In genomic region chr7:102434039-102434481, GRCh38 we compare ENCODE assay signal across 8 cellular contexts. TPM values are rescaled to one million over a fixed set of nuclear protein-coding genes. Genes with fewer than 3 reads are reported as not detected.
A peak's percentile ranks its signal among the peaks of the same experiment; 100 is the strongest.
DNase-seq lines count a peak whose midpoint lies in the region; ATAC-seq and TF ChIP-seq lines count a peak whose summit lies in the region.

No MANE protein-coding gene starts in this region.

- H3K27ac Mint-ChIP-seq in chondrocyte (ENCODE audit: unreplicated experiment) = peak overlapping the region; percentile 19

- peaks cover 16% of the 10 kb centered on the region for H3K4me1 ChIP-seq in muscle layer of colon (ENCODE audit: insufficient read depth, low read length)
- H3K4me1 ChIP-seq in adrenal gland (replicated peaks in 1 of 2) = peaks cover 13 to 32% of the 10 kb centered on the region in 2 donors

- H3K9me3 Mint-ChIP-seq in chondrocyte (ENCODE audit: low read depth) = no peaks in the 10 kb centered on the region

- WGBS in adrenal gland, 4 donors = 13 to 33% (median 30%) methylated on average over 6 to 9 of the region's 9 CpGs

- peak overlapping the region; percentile 78 for H3K4me3 Mint-ChIP-seq in chondrocyte (ENCODE audit: unreplicated experiment)

- H3K4me3 ChIP-seq in muscle layer of colon (ENCODE audit: low read depth in 1 of 2, low read length in 2 of 2) (peak overlapping the region; percentile 47 to 68), adrenal gland (peak overlapping the region in 2 of 4 donors; percentile 15 to 99)

- H3K27me3 ChIP-seq in muscle layer of colon (ENCODE audit: control insufficient read depth in 1 of 2, insufficient read depth in 2 of 2, low read length in 2 of 2) (no peaks in the 10 kb centered on the region), adrenal gland (no peaks in the 10 kb centered on the region)

- TF ChIP-seq CTCF in chondrocyte (IDR thresholded peaks at IDR 0.05) = peak; percentile 1
- no peak for TF ChIP-seq CTCF in adrenal gland (IDR thresholded peaks at IDR 0.05)

- H3K27ac ChIP-seq in muscle layer of colon (ENCODE audit: low read depth, low read length) (no peak overlapping the region), adrenal gland (peak overlapping the region in 2 of 5 donors; percentile 59 to 86)

- H3K36me3 Mint-ChIP-seq in chondrocyte (ENCODE audit: low read depth) = peaks cover 5% of the 10 kb centered on the region

- ATAC-seq in GM18511 (IDR thresholded peaks at IDR 0.05; ENCODE audit: unreplicated experiment) (peak; percentile 17), HG03280 (IDR thresholded peaks at IDR 0.05; ENCODE audit: unreplicated experiment) (no peak), HG02623 (IDR thresholded peaks at IDR 0.05; ENCODE audit: unreplicated experiment) (no peak)

- peaks cover 31% of the 10 kb centered on the region for H3K4me1 Mint-ChIP-seq in chondrocyte (ENCODE audit: low read depth)

- DNase-seq in NCI-H526 treated with DMSO at 0.1 percent for 48 hours (lab: John Stamatoyannopoulos, UW) (peak; percentile 6), chondrocyte (ENCODE audit: low spot score) (no peak), AG08395 (ENCODE audit: low spot score) (no peak), adrenal gland (no peak)

- H3K9ac ChIP-seq in muscle layer of colon (ENCODE audit: low read length) = no peak overlapping the region

- TF ChIP-seq POLR2A in adrenal gland (IDR thresholded peaks at IDR 0.05) = no peak

- H3K9me3 ChIP-seq in muscle layer of colon (ENCODE audit: low read length) (no peaks in the 10 kb centered on the region), adrenal gland (replicated peaks in 1 of 3) (no peaks in the 10 kb centered on the region)

- no peaks in the 10 kb centered on the region for H3K27me3 Mint-ChIP-seq in chondrocyte (ENCODE audit: low read depth)

- H3K36me3 ChIP-seq in muscle layer of colon (ENCODE audit: insufficient read depth, low read length) (no peaks in the 10 kb centered on the region), adrenal gland (replicated peaks in 1 of 2) (no peaks in the 10 kb centered on the region)

- intact Hi-C loops in adrenal gland (cut with DNase I) = no loop called here

RNA-seq across cellular contexts. Expression of gene ORAI2, which starts 0.7 kb away (rescaled TPM):
- 47.4 to 55.1 TPM (median 54.0 TPM) in 3 replicates for total RNA-seq in chondrocyte
- total RNA-seq in adrenal gland = 100 to 1,000 TPM in 1 of 8 donors, 10 to 100 TPM in 7; 25.7 to 110 (median 43.1) TPM
- 10 to 100 TPM in 1 of 3 donors, 1 to 10 TPM in 2; 7.0 to 12.7 (median 7.0) TPM for polyA plus RNA-seq in adrenal gland

RNA-seq across cellular contexts. Expression of gene ALKBH4, which starts 30.6 kb away (rescaled TPM):
- 6.9 to 12.2 TPM (median 9.2 TPM) in 3 replicates for total RNA-seq in chondrocyte
- 10 to 100 TPM; 12.1 to 37.4 (median 12.8) TPM for total RNA-seq in adrenal gland
- 1 to 10 TPM; 6.0 to 9.2 (median 9.1) TPM for polyA plus RNA-seq in adrenal gland

RNA-seq across cellular contexts. Expression of gene LRWD1, which starts 30.7 kb away (rescaled TPM):
- total RNA-seq in chondrocyte (16.1 to 18.5 TPM (median 16.7 TPM) in 3 replicates), adrenal gland (10 to 100 TPM; 13.0 to 48.9 (median 25.1) TPM)
- 10 to 100 TPM in 2 of 3 donors, 1 to 10 TPM in 1; 7.3 to 24.5 (median 22.9) TPM for polyA plus RNA-seq in adrenal gland

RNA-seq across cellular contexts. Expression of gene PRKRIP1, which starts 37.9 kb away (rescaled TPM):
- total RNA-seq in chondrocyte (23.2 to 25.5 TPM (median 25.3 TPM) in 3 replicates), adrenal gland (10 to 100 TPM; 19.4 to 54.7 (median 31.1) TPM)
- polyA plus RNA-seq in adrenal gland = 100 to 1,000 TPM in 1 of 3 donors, 10 to 100 TPM in 2; 27.7 to 114 (median 65.9) TPM

RNA-seq across cellular contexts. Expression of gene POLR2J, which starts 44.7 kb away (rescaled TPM):
- total RNA-seq in chondrocyte = 33.1 to 41.0 TPM (median 36.6 TPM) in 3 replicates
- total RNA-seq in adrenal gland = 10 to 100 TPM; 15.0 to 63.5 (median 52.5) TPM
- polyA plus RNA-seq in adrenal gland = 100 to 1,000 TPM in 2 of 3 donors, 10 to 100 TPM in 1; 75.8 to 295 (median 172) TPM
